In genomic region chr9:124210697-124211096, GRCh38 we compare ENCODE assay signal across 10 cellular contexts. TPM values are rescaled to one million over a fixed set of nuclear protein-coding genes. Genes with fewer than 3 reads are reported as not detected.
DNase-seq lines count a peak whose midpoint lies in the region; ATAC-seq lines count a peak whose summit lies in the region.
"Had no signal": no experiment of that assay in that cellular context is flagged by ENCODE, and none has a peak within 500 bp of the region (broad histone marks: within the 10 kb centered on the region; RNA-seq: fewer than 3 reads in every experiment).

No MANE protein-coding gene starts in this region.

- no peaks in the 10 kb centered on the region for H3K36me3 Mint-ChIP-seq in activated naive CD4-positive, alpha-beta T cell treated with anti-CD3 and anti-CD28 coated beads for 36 hours (ENCODE audit: low read depth)
- peaks cover 9% of the 10 kb centered on the region for H3K36me3 Mint-ChIP-seq in T-helper 2 cell treated with Interferon-gamma antibody and Interleukin-4, amounts not matched to agents 5 μg/mL and 100 μg/mL, for 36 hours (ENCODE audit: low read depth)
- H3K36me3 Mint-ChIP-seq in stimulated activated memory B cell treated with anti-CD40 and anti-IgM and Interleukin-4, amounts not matched to agents 10 μg/mL and 1 μg/mL and 100 μg/mL, for 72 hours: no peaks in the 10 kb centered on the region
- H3K36me3 Mint-ChIP-seq: type B pancreatic cell had no signal

- CTCF ChIA-PET in activated naive CD4-positive, alpha-beta T cell treated with anti-CD3 and anti-CD28 coated beads for 36 hours (lab: Charles Lee): interaction anchor here (0.7 to 1.8 kb wide), 2 partner anchors 84 to 180 kb away, joined by 4 to 6 read pairs; no protein-coding TSS in a partner anchor

- H3K9me3 Mint-ChIP-seq in activated naive CD4-positive, alpha-beta T cell treated with anti-CD3 and anti-CD28 coated beads for 36 hours: no peaks in the 10 kb centered on the region
- H3K9me3 Mint-ChIP-seq in T-helper 2 cell treated with Interferon-gamma antibody and Interleukin-4, amounts not matched to agents 5 μg/mL and 100 μg/mL, for 36 hours: peaks cover 6% of the 10 kb centered on the region
- no peaks in the 10 kb centered on the region for H3K9me3 Mint-ChIP-seq in stimulated activated memory B cell treated with anti-CD40 and anti-IgM and Interleukin-4, amounts not matched to agents 10 μg/mL and 1 μg/mL and 100 μg/mL, for 72 hours

- H3K27me3 Mint-ChIP-seq in activated naive CD4-positive, alpha-beta T cell treated with anti-CD3 and anti-CD28 coated beads for 36 hours (ENCODE audit: low read depth): no peaks in the 10 kb centered on the region
- no peaks in the 10 kb centered on the region for H3K27me3 Mint-ChIP-seq in T-helper 2 cell treated with Interferon-gamma antibody and Interleukin-4, amounts not matched to agents 5 μg/mL and 100 μg/mL, for 36 hours (ENCODE audit: low read depth)
- no peaks in the 10 kb centered on the region for H3K27me3 Mint-ChIP-seq in stimulated activated memory B cell treated with anti-CD40 and anti-IgM and Interleukin-4, amounts not matched to agents 10 μg/mL and 1 μg/mL and 100 μg/mL, for 72 hours

- DNase-seq in activated naive CD4-positive, alpha-beta T cell treated with anti-CD3 and anti-CD28 coated beads for 36 hours: peak; percentile 77
- DNase-seq in activated naive CD4-positive, alpha-beta T cell (lab: John Stamatoyannopoulos, UW): no peak
- peak; percentile 64 for DNase-seq in T-helper 2 cell treated with Interferon-gamma antibody and Interleukin-4, amounts not matched to agents 5 μg/mL and 100 μg/mL, for 36 hours (ENCODE audit: low spot score)
- DNase-seq in NCI-H774 (lab: John Stamatoyannopoulos, UW) (no peak), SIG-M5 treated with dmso at 0.1 percent for 504 hours (lab: John Stamatoyannopoulos, UW; ENCODE audit: unreplicated experiment) (no peak), HCEC 1CT (no peak)

- intact Hi-C loops in activated naive CD4-positive, alpha-beta T cell treated with anti-CD3 and anti-CD28 coated beads for 36 hours (cut with micrococcal nuclease): loop anchor here (1.0 to 5.0 kb wide), 2 partner anchors 8 to 213 kb away; no protein-coding TSS in a partner anchor

- no peak overlapping the region for H3K4me3 Mint-ChIP-seq in activated naive CD4-positive, alpha-beta T cell treated with anti-CD3 and anti-CD28 coated beads for 36 hours
- H3K4me3 Mint-ChIP-seq in T-helper 2 cell treated with Interferon-gamma antibody and Interleukin-4, amounts not matched to agents 5 μg/mL and 100 μg/mL, for 36 hours: no peak overlapping the region
- H3K4me3 Mint-ChIP-seq in stimulated activated memory B cell treated with anti-CD40 and anti-IgM and Interleukin-4, amounts not matched to agents 10 μg/mL and 1 μg/mL and 100 μg/mL, for 72 hours: no peak overlapping the region
- H3K4me3 Mint-ChIP-seq: type B pancreatic cell had no signal

- H3K27ac Mint-ChIP-seq in activated naive CD4-positive, alpha-beta T cell treated with anti-CD3 and anti-CD28 coated beads for 36 hours: peak overlapping the region; percentile 33
- no peak overlapping the region for H3K27ac Mint-ChIP-seq in T-helper 2 cell treated with Interferon-gamma antibody and Interleukin-4, amounts not matched to agents 5 μg/mL and 100 μg/mL, for 36 hours
- H3K27ac Mint-ChIP-seq in stimulated activated memory B cell treated with anti-CD40 and anti-IgM and Interleukin-4, amounts not matched to agents 10 μg/mL and 1 μg/mL and 100 μg/mL, for 72 hours: peak overlapping the region; percentile 90
- H3K27ac Mint-ChIP-seq: type B pancreatic cell had no signal

- H3K4me1 Mint-ChIP-seq in activated naive CD4-positive, alpha-beta T cell treated with anti-CD3 and anti-CD28 coated beads for 36 hours (ENCODE audit: low read depth): peaks cover 32% of the 10 kb centered on the region
- peaks cover 58% of the 10 kb centered on the region for H3K4me1 Mint-ChIP-seq in T-helper 2 cell treated with Interferon-gamma antibody and Interleukin-4, amounts not matched to agents 5 μg/mL and 100 μg/mL, for 36 hours (ENCODE audit: low read depth)
- peaks cover 88% of the 10 kb centered on the region for H3K4me1 Mint-ChIP-seq in stimulated activated memory B cell treated with anti-CD40 and anti-IgM and Interleukin-4, amounts not matched to agents 10 μg/mL and 1 μg/mL and 100 μg/mL, for 72 hours

- ATAC-seq in HG02884 (IDR thresholded peaks at IDR 0.05; ENCODE audit: unreplicated experiment): peak; percentile 61
- ATAC-seq in stimulated activated memory B cell treated with anti-CD40 and anti-IgM and Interleukin-4, amounts not matched to agents 10 μg/mL and 1 μg/mL and 100 μg/mL, for 72 hours: peak; percentile 83
- ATAC-seq: esophagus mucosa had no signal

RNA-seq across cellular contexts. Expression of gene NEK6, which starts 47.1 kb away (rescaled TPM):
- total RNA-seq in activated naive CD4-positive, alpha-beta T cell treated with anti-CD3 and anti-CD28 coated beads for 36 hours: 1 to 10 TPM in 1 of 2 experiments, under 1 TPM in 1; 0.89 to 1.5 TPM

Comparison
In these comparisons a context has a peak if more than half of its experiments do, and no peak if none do; other contexts are left out.
1. DNase-seq: peak in activated naive CD4-positive, alpha-beta T cell treated with anti-CD3 and anti-CD28 coated beads for 36 hours (single experiment) and T-helper 2 cell treated with Interferon-gamma antibody and Interleukin-4, amounts not matched to agents 5 μg/mL and 100 μg/mL, for 36 hours (single experiment); none in activated naive CD4-positive, alpha-beta T cell (0 of 4), NCI-H774 (single experiment), SIG-M5 treated with dmso at 0.1 percent for 504 hours (single experiment) and HCEC 1CT (single experiment).